ENCODE assay signal across 13 cellular contexts in genomic region chr17:35371934-35372333, GRCh38. TPM values are rescaled to one million over a fixed set of nuclear protein-coding genes. Genes with fewer than 3 reads are reported as not detected.
DNase-seq lines count a peak whose midpoint lies in the region; ATAC-seq and TF ChIP-seq lines count a peak whose summit lies in the region.
"Had no signal": no experiment of that assay in that cellular context is flagged by ENCODE, and none has a peak within 500 bp of the region (broad histone marks: within the 10 kb centered on the region; RNA-seq: fewer than 3 reads in every experiment).

No MANE protein-coding gene starts in this region.

- H3K4me2 ChIP-seq in osteoblast (ENCODE audit: insufficient read depth, low read length) = peak overlapping the region; percentile 76

- peaks cover 8% of the 10 kb centered on the region for H3K9me3 Mint-ChIP-seq in activated CD4-positive, alpha-beta T cell treated with anti-CD3 and anti-CD28 coated beads, Interleukin-2, amount 10 ng/mL, durations not matched to agents 24 days and 14 days
- peaks cover 17% of the 10 kb centered on the region for H3K9me3 Mint-ChIP-seq in HFFc6
- peaks cover 25% of the 10 kb centered on the region for H3K9me3 Mint-ChIP-seq in activated naive CD8-positive, alpha-beta T cell treated with anti-CD3 and anti-CD28 coated beads, Interleukin-2, amount 50 U/mL, for 24 hours

- no peak overlapping the region for H3K27ac ChIP-seq in osteoblast (ENCODE audit: low read depth, low read length)
- H3K27ac ChIP-seq: A549 had no signal

- H3K36me3 ChIP-seq in osteoblast (ENCODE audit: insufficient read depth, low read length) = peaks cover 2% of the 10 kb centered on the region
- H3K36me3 ChIP-seq: ascending aorta had no signal

- H3K4me3 ChIP-seq in osteoblast (ENCODE audit: insufficient read depth, low read length) = peak overlapping the region; percentile 12

- no peaks in the 10 kb centered on the region for H3K4me1 ChIP-seq in osteoblast (ENCODE audit: insufficient read depth, low read length)

- no peak for ATAC-seq in activated naive CD8-positive, alpha-beta T cell treated with anti-CD3 and anti-CD28 coated beads, Interleukin-2, amount 50 U/mL, for 24 hours
- ATAC-seq in HG02798 (IDR thresholded peaks at IDR 0.05; ENCODE audit: poor library complexity, unreplicated experiment) = no peak

- peaks cover 23% of the 10 kb centered on the region for H3K79me2 ChIP-seq in osteoblast (ENCODE audit: insufficient read depth, low read length)

- H4K20me1 ChIP-seq in osteoblast (ENCODE audit: insufficient read depth, low read length) = no peaks in the 10 kb centered on the region

- no peak overlapping the region for H3K27ac Mint-ChIP-seq in activated CD4-positive, alpha-beta T cell treated with anti-CD3 and anti-CD28 coated beads, Interleukin-2, amount 10 ng/mL, durations not matched to agents 24 days and 14 days
- H3K27ac Mint-ChIP-seq in HFFc6 = no peak overlapping the region; the same call in 1 of the 2 replicates
- H3K27ac Mint-ChIP-seq in activated naive CD8-positive, alpha-beta T cell treated with anti-CD3 and anti-CD28 coated beads, Interleukin-2, amount 50 U/mL, for 24 hours = peak overlapping the region; percentile 41
- H3K27ac Mint-ChIP-seq: H9 had no signal

- peaks cover 3% of the 10 kb centered on the region for H3K27me3 ChIP-seq in osteoblast (ENCODE audit: insufficient read depth, low read length)
- H3K27me3 ChIP-seq: ascending aorta had no signal

- H3K9me3 ChIP-seq in osteoblast (ENCODE audit: low read depth, low read length) = no peaks in the 10 kb centered on the region
- H3K9me3 ChIP-seq: A549 had no signal

- H2AFZ ChIP-seq in osteoblast (ENCODE audit: low read length) = no peak overlapping the region

- peaks cover 41% of the 10 kb centered on the region for H3K36me3 Mint-ChIP-seq in activated CD4-positive, alpha-beta T cell treated with anti-CD3 and anti-CD28 coated beads, Interleukin-2, amount 10 ng/mL, durations not matched to agents 24 days and 14 days (ENCODE audit: low read depth)
- peaks cover 30% of the 10 kb centered on the region for H3K36me3 Mint-ChIP-seq in HFFc6 (ENCODE audit: low read depth)
- peaks cover 41% of the 10 kb centered on the region for H3K36me3 Mint-ChIP-seq in activated naive CD8-positive, alpha-beta T cell treated with anti-CD3 and anti-CD28 coated beads, Interleukin-2, amount 50 U/mL, for 24 hours (ENCODE audit: low read depth)

- DNase-seq in activated CD4-positive, alpha-beta T cell treated with anti-CD3 and anti-CD28 coated beads, Interleukin-2, amount 10 ng/mL, durations not matched to agents 24 days and 14 days = no peak
- no peak for DNase-seq in activated CD4-positive, alpha-beta T cell treated with anti-CD3 and anti-CD28 coated beads for 4 hours
- DNase-seq in HFFc6 (no peak), osteoblast (ENCODE audit: insufficient read length, low spot score, missing footprints) (no peak), GM19240 (ENCODE audit: insufficient read length, low spot score) (no peak), NCI-H748 (lab: John Stamatoyannopoulos, UW; ENCODE audit: unreplicated experiment) (no peak)
- no peak for DNase-seq in activated naive CD8-positive, alpha-beta T cell treated with anti-CD3 and anti-CD28 coated beads, Interleukin-2, amount 50 U/mL, for 24 hours
- DNase-seq: H9, kidney glomerular epithelial cell, NCI-H187 had no signal

- intact Hi-C loops in activated CD4-positive, alpha-beta T cell treated with anti-CD3 and anti-CD28 coated beads, Interleukin-2, amount 10 ng/mL, durations not matched to agents 24 days and 14 days (cut with micrococcal nuclease) = loop anchor here (2.0 kb wide), 3 partner anchors 59 to 129 kb away; partner anchors contain the start of genes SLFN13 and SLFN5

- H3K27me3 Mint-ChIP-seq in activated CD4-positive, alpha-beta T cell treated with anti-CD3 and anti-CD28 coated beads, Interleukin-2, amount 10 ng/mL, durations not matched to agents 24 days and 14 days = no peaks in the 10 kb centered on the region
- peaks cover 6% of the 10 kb centered on the region for H3K27me3 Mint-ChIP-seq in HFFc6 (ENCODE audit: insufficient read depth)
- H3K27me3 Mint-ChIP-seq in activated naive CD8-positive, alpha-beta T cell treated with anti-CD3 and anti-CD28 coated beads, Interleukin-2, amount 50 U/mL, for 24 hours = no peaks in the 10 kb centered on the region

- H3K4me1 Mint-ChIP-seq in activated CD4-positive, alpha-beta T cell treated with anti-CD3 and anti-CD28 coated beads, Interleukin-2, amount 10 ng/mL, durations not matched to agents 24 days and 14 days = peaks cover 58% of the 10 kb centered on the region
- peaks cover 54% of the 10 kb centered on the region for H3K4me1 Mint-ChIP-seq in HFFc6 (ENCODE audit: low read depth)
- H3K4me1 Mint-ChIP-seq in activated naive CD8-positive, alpha-beta T cell treated with anti-CD3 and anti-CD28 coated beads, Interleukin-2, amount 50 U/mL, for 24 hours = peaks cover 65% of the 10 kb centered on the region

- TF ChIP-seq CTCF in HFFc6 (IDR thresholded peaks at IDR 0.05) = no peak
- no peak for TF ChIP-seq CTCF in osteoblast (IDR thresholded peaks at IDR 0.05; ENCODE audit: extremely low read depth, low read depth, low read length)

- H3K4me3 Mint-ChIP-seq in activated CD4-positive, alpha-beta T cell treated with anti-CD3 and anti-CD28 coated beads, Interleukin-2, amount 10 ng/mL, durations not matched to agents 24 days and 14 days = peak overlapping the region; percentile 89
- peak overlapping the region; percentile 97 for H3K4me3 Mint-ChIP-seq in HFFc6
- peak overlapping the region; percentile 96 for H3K4me3 Mint-ChIP-seq in activated naive CD8-positive, alpha-beta T cell treated with anti-CD3 and anti-CD28 coated beads, Interleukin-2, amount 50 U/mL, for 24 hours
- H3K4me3 Mint-ChIP-seq: H9 had no signal

RNA-seq across cellular contexts. Expression of gene SLFN11, which starts 1.5 kb away (rescaled TPM):
- total RNA-seq in activated CD4-positive, alpha-beta T cell treated with anti-CD3 and anti-CD28 coated beads, Interleukin-2, amount 10 ng/mL, durations not matched to agents 24 days and 14 days = 72.3 and 73.6 TPM in 2 replicates
- total RNA-seq in HFFc6 (2021; fragmentation: NEBNext Ultra II Directional; extraction: Animal tissue kit (Norgen Biotek cat#: 25700)) = 10 to 100 TPM; 24.2 to 44.3 (median 37.9) TPM
- total RNA-seq in osteoblast = 52.8 and 62.2 TPM in 2 replicates
